In the genomic region with DNA sequence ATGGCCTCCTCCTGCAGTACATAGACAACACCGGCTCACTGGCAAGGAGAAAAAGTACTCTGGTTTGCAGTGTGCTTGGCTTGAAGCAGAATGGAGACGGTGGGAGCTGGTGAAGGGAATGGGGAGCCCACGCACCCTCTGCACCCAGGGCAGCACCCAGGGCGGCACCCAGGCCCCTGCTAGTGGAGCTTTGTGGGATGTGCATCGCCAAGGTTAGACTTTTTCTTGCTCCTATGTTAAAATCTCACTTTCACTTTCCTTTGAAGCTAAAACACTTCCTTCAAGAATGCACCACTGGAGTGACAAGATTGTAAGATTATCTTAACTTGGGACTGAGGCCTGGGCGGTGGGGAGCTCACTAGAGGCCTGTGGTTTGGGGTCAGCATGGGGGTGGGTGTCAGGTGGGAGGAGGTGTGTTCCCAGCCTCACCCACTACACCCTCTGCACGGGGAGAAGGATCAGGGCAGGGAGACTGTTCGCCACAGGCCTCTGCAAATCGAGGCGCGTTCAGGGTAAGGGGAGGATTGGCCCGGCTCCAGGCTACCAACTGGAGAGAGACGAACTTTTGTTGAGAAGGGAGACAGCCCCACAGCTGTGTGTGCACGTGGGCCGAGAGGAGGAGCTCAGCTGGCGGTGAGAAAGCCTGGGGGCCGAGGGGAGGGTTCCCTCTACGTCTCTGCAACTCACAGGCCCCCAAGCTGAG, we compare ENCODE assay signal across 8 cellular contexts.
A peak's percentile ranks its signal among the peaks of the same experiment; 100 is the strongest.
DNase-seq lines count a peak whose midpoint lies in the region; ATAC-seq and TF ChIP-seq lines count a peak whose summit lies in the region.

No MANE protein-coding gene starts in this region.

- H2AFZ ChIP-seq in smooth muscle cell (ENCODE audit: low read depth) = no peak overlapping the region

- peak overlapping the region; percentile 64 to 93 (median 82) for H3K4me3 Mint-ChIP-seq in CD4-positive, CD25-positive, alpha-beta regulatory T cell
- peak overlapping the region; percentile 95 for H3K4me3 Mint-ChIP-seq in activated naive CD4-positive, alpha-beta T cell treated with anti-CD3 and anti-CD28 coated beads for 36 hours

- H3K9ac ChIP-seq in smooth muscle cell (ENCODE audit: low read depth) = no peak overlapping the region

- H3K36me3 Mint-ChIP-seq in CD4-positive, CD25-positive, alpha-beta regulatory T cell = no peaks in the 10 kb centered on the region
- no peaks in the 10 kb centered on the region for H3K36me3 Mint-ChIP-seq in activated naive CD4-positive, alpha-beta T cell treated with anti-CD3 and anti-CD28 coated beads for 36 hours (ENCODE audit: low read depth)

- peak overlapping the region; percentile 95 to 98 (median 97) for H3K27ac Mint-ChIP-seq in CD4-positive, CD25-positive, alpha-beta regulatory T cell
- H3K27ac Mint-ChIP-seq in activated naive CD4-positive, alpha-beta T cell treated with anti-CD3 and anti-CD28 coated beads for 36 hours = peak overlapping the region; percentile 89

- H3K27me3 ChIP-seq in CD4-positive, CD25-positive, alpha-beta regulatory T cell (ENCODE audit: control insufficient read depth, insufficient read depth, low read length) = no peaks in the 10 kb centered on the region
- no peaks in the 10 kb centered on the region for H3K27me3 ChIP-seq in smooth muscle cell (ENCODE audit: low read depth)

- peak; percentile 57 to 69 for ATAC-seq in CD4-positive, CD25-positive, alpha-beta regulatory T cell (ENCODE audit: low read depth in 2 of 2)
- ATAC-seq in GM21381 (IDR thresholded peaks at IDR 0.05; ENCODE audit: unreplicated experiment) = peak; percentile 63
- ATAC-seq in sciatic nerve = peak; percentile 62

- peak in 2 of 3 donors; percentile 29 to 74 for DNase-seq in CD4-positive, CD25-positive, alpha-beta regulatory T cell
- DNase-seq in NCI-H2171 (lab: John Stamatoyannopoulos, UW) (peak; percentile 96), sciatic nerve (ENCODE audit: low spot score) (no peak), NCI-H226 (no peak), GM03348 (ENCODE audit: low spot score) (no peak), smooth muscle cell (lab: John Stamatoyannopoulos, UW; ENCODE audit: unreplicated experiment) (no peak)
- DNase-seq in activated naive CD4-positive, alpha-beta T cell treated with anti-CD3 and anti-CD28 coated beads for 36 hours = peak; percentile 68

- H3K4me2 ChIP-seq in smooth muscle cell = no peak overlapping the region

- no peak for TF ChIP-seq CTCF in smooth muscle cell (IDR thresholded peaks at IDR 0.05; ENCODE audit: borderline replicate concordance, insufficient read depth, poor library complexity, severe bottlenecking)

- intact Hi-C loops in activated naive CD4-positive, alpha-beta T cell treated with anti-CD3 and anti-CD28 coated beads for 36 hours (cut with micrococcal nuclease) = loop anchor here (1.0 to 2.0 kb wide), 3 partner anchors 36 to 146 kb away; no protein-coding TSS in a partner anchor
- intact Hi-C loops in sciatic nerve (cut with DNase I) = no loop called here

- H3K4me1 ChIP-seq in CD4-positive, CD25-positive, alpha-beta regulatory T cell (ENCODE audit: control insufficient read depth, insufficient read depth, low read length, poor library complexity, severe bottlenecking) = peaks cover 10% of the 10 kb centered on the region
- peaks cover 11% of the 10 kb centered on the region for H3K4me1 ChIP-seq in smooth muscle cell (ENCODE audit: low read depth)

- H3K9me3 Mint-ChIP-seq in CD4-positive, CD25-positive, alpha-beta regulatory T cell = no peaks in the 10 kb centered on the region
- H3K9me3 Mint-ChIP-seq in activated naive CD4-positive, alpha-beta T cell treated with anti-CD3 and anti-CD28 coated beads for 36 hours = no peaks in the 10 kb centered on the region

- H3K4me3 ChIP-seq in CD4-positive, CD25-positive, alpha-beta regulatory T cell (ENCODE audit: low read depth, low read length) = peak overlapping the region; percentile 28
- H3K4me3 ChIP-seq in smooth muscle cell = no peak overlapping the region

- H3K9me3 ChIP-seq in CD4-positive, CD25-positive, alpha-beta regulatory T cell (ENCODE audit: control insufficient read depth in 2 of 2, low read length in 2 of 2) = no peaks in the 10 kb centered on the region
- H3K9me3 ChIP-seq in smooth muscle cell (replicated peaks; ENCODE audit: low read depth) = no peaks in the 10 kb centered on the region

- CTCF ChIA-PET in activated naive CD4-positive, alpha-beta T cell treated with anti-CD3 and anti-CD28 coated beads for 36 hours (lab: Charles Lee) = interaction anchor here (0.6 to 1.1 kb wide), 5 partner anchors 40 to 277 kb away, joined by 3 to 4 read pairs (median 3); no protein-coding TSS in a partner anchor

- no peaks in the 10 kb centered on the region for H3F3A ChIP-seq in smooth muscle cell (ENCODE audit: low read depth)

- no peaks in the 10 kb centered on the region for H3K79me2 ChIP-seq in smooth muscle cell (ENCODE audit: low read depth)

- H3K36me3 ChIP-seq in CD4-positive, CD25-positive, alpha-beta regulatory T cell (ENCODE audit: control insufficient read depth, insufficient read depth, low read length) = no peaks in the 10 kb centered on the region
- no peaks in the 10 kb centered on the region for H3K36me3 ChIP-seq in smooth muscle cell (ENCODE audit: low read depth)

- peaks cover 8% of the 10 kb centered on the region for H3K27me3 Mint-ChIP-seq in CD4-positive, CD25-positive, alpha-beta regulatory T cell
- H3K27me3 Mint-ChIP-seq in activated naive CD4-positive, alpha-beta T cell treated with anti-CD3 and anti-CD28 coated beads for 36 hours (ENCODE audit: low read depth) = no peaks in the 10 kb centered on the region

- H4K20me1 ChIP-seq in smooth muscle cell (ENCODE audit: low read depth) = peaks cover 15% of the 10 kb centered on the region

- H3K27ac ChIP-seq in CD4-positive, CD25-positive, alpha-beta regulatory T cell (ENCODE audit: insufficient read depth, low read length, poor library complexity, severe bottlenecking) = no peak overlapping the region
- no peak overlapping the region for H3K27ac ChIP-seq in smooth muscle cell (ENCODE audit: low read depth)

- peaks cover 0 to 33% (median 16%) of the 10 kb centered on the region in 4 donors for H3K4me1 Mint-ChIP-seq in CD4-positive, CD25-positive, alpha-beta regulatory T cell
- H3K4me1 Mint-ChIP-seq in activated naive CD4-positive, alpha-beta T cell treated with anti-CD3 and anti-CD28 coated beads for 36 hours (ENCODE audit: low read depth) = peaks cover 40% of the 10 kb centered on the region

- 81% methylated on average over 18 of the region's 18 CpGs for WGBS in smooth muscle cell (ENCODE audit: low lambda C conversion rate)

Comparison
In these comparisons a context has a peak if more than half of its experiments do, and no peak if none do; other contexts are left out.
1. DNase-seq: peak in CD4-positive, CD25-positive, alpha-beta regulatory T cell (2 of 3), NCI-H2171 (single experiment) and activated naive CD4-positive, alpha-beta T cell treated with anti-CD3 and anti-CD28 coated beads for 36 hours (single experiment); none in sciatic nerve (single experiment), NCI-H226 (single experiment), GM03348 (single experiment) and smooth muscle cell (single experiment).
2. Peak in every context shown above with its lines, with median percentiles within 50 percentile points of each other: ATAC-seq.